ENCODE assay signal across 8 cellular contexts in the genomic region with DNA sequence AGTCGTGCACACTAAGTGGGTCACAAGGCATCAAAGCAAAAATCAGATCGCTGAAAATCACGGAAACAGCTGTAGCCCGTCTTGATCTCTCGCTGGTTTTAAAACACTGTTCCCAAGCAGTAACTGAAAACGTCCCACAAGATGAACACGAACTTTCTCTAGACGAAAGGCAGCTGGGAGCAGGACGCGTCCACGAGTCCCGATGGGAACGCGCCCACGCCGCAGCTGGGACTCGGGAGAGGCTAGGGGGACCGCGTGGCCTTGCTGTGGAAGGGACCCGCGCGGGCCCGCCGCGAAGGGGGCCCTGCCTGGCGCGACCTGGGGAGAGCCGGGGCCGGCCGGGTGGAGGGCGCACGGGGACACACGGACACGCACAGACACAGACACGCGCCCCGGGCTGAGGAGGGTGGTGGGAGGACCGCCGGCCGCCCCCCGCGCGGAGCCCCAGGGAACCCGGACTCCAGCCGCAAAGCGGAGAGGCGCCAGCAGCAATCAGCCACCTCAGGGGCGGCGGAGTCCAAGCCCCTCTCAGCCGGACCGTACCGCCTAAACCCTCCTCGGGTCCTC. TPM values are rescaled to one million over a fixed set of nuclear protein-coding genes. Genes with fewer than 3 reads are reported as not detected.
DNase-seq lines count a peak whose midpoint lies in the region; ATAC-seq, FAIRE-seq and TF ChIP-seq lines count a peak whose summit lies in the region.

No MANE protein-coding gene starts in this region.

- DNase-seq in AG10803 (ENCODE audit: low read depth), result peak; percentile 68
- no peak for DNase-seq in GM18507 (ENCODE audit: extremely low spot score, insufficient read length, low read depth)
- DNase-seq in SK-N-DZ (ENCODE audit: low spot score), result peak; percentile 32
- peak; percentile 31 to 61 for DNase-seq in central memory CD8-positive, alpha-beta T cell (ENCODE audit: low spot score in 2 of 2)
- DNase-seq in left lobe of liver (ENCODE audit: low spot score), result no peak
- DNase-seq in suprapubic skin (ENCODE audit: low spot score in 2 of 2), result peak in 1 of 2 donors; percentile 69
- no peak for DNase-seq in GM10248 (ENCODE audit: extremely low spot score)

- H3K27me3 Mint-ChIP-seq in central memory CD8-positive, alpha-beta T cell, result no peaks in the 10 kb centered on the region

- H3K27me3 ChIP-seq in suprapubic skin, result no peaks in the 10 kb centered on the region

- under 1% methylated on average over 26 of the region's 53 CpGs for WGBS in suprapubic skin

- no peak for TF ChIP-seq CTCF in AG10803 (conservative IDR thresholded peaks at IDR 0.05; ENCODE audit: low read length)
- no peak for TF ChIP-seq CTCF in suprapubic skin (IDR thresholded peaks at IDR 0.05)
- no peak for TF ChIP-seq CTCF in GM10248 (IDR thresholded peaks at IDR 0.05; ENCODE audit: control extremely low read depth, extremely low read depth, low read depth, missing control alignments)

- H3K4me1 Mint-ChIP-seq in central memory CD8-positive, alpha-beta T cell, result peaks cover 47% of the 10 kb centered on the region

- peak overlapping the region; percentile 99 for H3K4me3 Mint-ChIP-seq in central memory CD8-positive, alpha-beta T cell

- peaks cover 51% of the 10 kb centered on the region for H3K36me3 Mint-ChIP-seq in central memory CD8-positive, alpha-beta T cell (ENCODE audit: insufficient read depth)

- FAIRE-seq in GM18507 (lab: Jason Lieb, UNC), result peak; percentile 75

- H3K27ac Mint-ChIP-seq in central memory CD8-positive, alpha-beta T cell (ENCODE audit: low read depth), result peak overlapping the region; percentile 100

- H3K9me3 ChIP-seq in suprapubic skin, result no peaks in the 10 kb centered on the region

- ATAC-seq in HG03095 (IDR thresholded peaks at IDR 0.05; ENCODE audit: unreplicated experiment) (peak; percentile 4), left lobe of liver (peak; percentile 42)
- ATAC-seq in central memory CD8-positive, alpha-beta T cell (replicated peaks; ENCODE audit: extremely low read depth, poor library complexity, severe bottlenecking), result peak; percentile 21

- TF ChIP-seq POLR2A in suprapubic skin (IDR thresholded peaks at IDR 0.05), result no peak

- POLR2A ChIA-PET in GM10248 (lab: Yijun Ruan, JAX), result interaction anchor here (0.6 to 1.7 kb wide), 7 partner anchors 8 to 278 kb away, joined by 3 to 7 read pairs (median 6); no protein-coding TSS in a partner anchor

- CTCF ChIA-PET in GM10248 (lab: Yijun Ruan, JAX), result interaction anchor here (0.7 to 1.8 kb wide), 4 partner anchors 12 to 105 kb away, joined by 3 to 5 read pairs (median 4); no protein-coding TSS in a partner anchor

- no peaks in the 10 kb centered on the region for H3K36me3 ChIP-seq in suprapubic skin

- H3K4me3 ChIP-seq in AG10803 (ENCODE audit: low read length), result peak overlapping the region; percentile 77
- H3K4me3 ChIP-seq in suprapubic skin, result peak overlapping the region; percentile 96

- peak overlapping the region; percentile 97 for H3K27ac ChIP-seq in suprapubic skin

- H3K4me1 ChIP-seq in suprapubic skin, result peaks cover 19% of the 10 kb centered on the region

- no peaks in the 10 kb centered on the region for H3K9me3 Mint-ChIP-seq in central memory CD8-positive, alpha-beta T cell

- TF ChIP-seq EP300 in suprapubic skin (IDR thresholded peaks at IDR 0.05), result no peak

RNA-seq across cellular contexts. Expression of a gene that starts 0.6 kb away (rescaled TPM):
- polyA plus RNA-seq in SK-N-DZ (2014; cell fraction: cytosol; rRNA removed), result 8.2 and 10.9 TPM in 2 replicates
- polyA plus RNA-seq in SK-N-DZ (2014; cell fraction: nucleus; rRNA removed), result 4.0 and 4.4 TPM in 2 replicates
- total RNA-seq in left lobe of liver (1.5 TPM), suprapubic skin (10 to 100 TPM; 23.2 to 47.2 (median 37.6) TPM)

Comparison
In these comparisons a context has a peak if more than half of its experiments do, and no peak if none do; other contexts are left out.
1. DNase-seq: peak in AG10803 (single experiment), SK-N-DZ (single experiment) and central memory CD8-positive, alpha-beta T cell (2 of 2); none in GM18507 (single experiment), left lobe of liver (single experiment) and GM10248 (single experiment).
2. Peak in every context shown above with its lines, with median percentiles within 50 percentile points of each other: ATAC-seq.